Comparison of ENCODE assay signal across 12 cellular contexts in genomic region chr20:1567392-1568165, GRCh38. TPM values are rescaled to one million over a fixed set of nuclear protein-coding genes. Genes with fewer than 3 reads are reported as not detected.
DNase-seq lines count a peak whose midpoint lies in the region; ATAC-seq and TF ChIP-seq lines count a peak whose summit lies in the region.
"Had no signal": no experiment of that assay in that cellular context is flagged by ENCODE, and none has a peak within 500 bp of the region (broad histone marks: within the 10 kb centered on the region; RNA-seq: fewer than 3 reads in every experiment).

No MANE protein-coding gene starts in this region.

- H3K36me3 Mint-ChIP-seq in activated naive CD4-positive, alpha-beta T cell treated with anti-CD3 and anti-CD28 coated beads, Interleukin-2, amount 50 U/mL, for 72 hours: peaks cover 18 to 28% of the 10 kb centered on the region in 2 donors
- peaks cover 7% of the 10 kb centered on the region for H3K36me3 Mint-ChIP-seq in activated naive CD4-positive, alpha-beta T cell treated with anti-CD3 and anti-CD28 coated beads, Interleukin-2, amount 10 ng/mL, durations not matched to agents 7 days and 5 days

- peak overlapping the region; percentile 88 for H3K9ac ChIP-seq in PC-3 (ENCODE audit: low read length)

- no peak overlapping the region for H3K4me3 ChIP-seq in PC-3 (ENCODE audit: low read length)
- H3K4me3 ChIP-seq: colonic mucosa had no signal

- TF ChIP-seq CTCF in PC-3 (conservative IDR thresholded peaks at IDR 0.05; ENCODE audit: low read depth, low read length): no peak

- H2AFZ ChIP-seq in PC-3 (ENCODE audit: low read length): no peak overlapping the region

- no TSS peak for BruUV-seq in PC-3 (replicated peaks; lab: Mats Ljungman, UMichigan)

- H3K9me3 ChIP-seq in PC-3 (ENCODE audit: low read length): no peaks in the 10 kb centered on the region
- H3K9me3 ChIP-seq: colonic mucosa had no signal

- peaks cover 11 to 23% of the 10 kb centered on the region in 2 donors for H3K9me3 Mint-ChIP-seq in activated naive CD4-positive, alpha-beta T cell treated with anti-CD3 and anti-CD28 coated beads, Interleukin-2, amount 50 U/mL, for 72 hours
- H3K9me3 Mint-ChIP-seq in activated naive CD4-positive, alpha-beta T cell treated with anti-CD3 and anti-CD28 coated beads, Interleukin-2, amount 10 ng/mL, durations not matched to agents 7 days and 5 days: peaks cover 18% of the 10 kb centered on the region

- no peaks in the 10 kb centered on the region for H4K20me1 ChIP-seq in PC-3 (ENCODE audit: low read length)

- intact Hi-C loops in PC-3 (cut with micrococcal nuclease): loop anchor here (1.0 to 2.0 kb wide), 3 partner anchors 57 to 167 kb away; no protein-coding TSS in a partner anchor

- no peak for ATAC-seq in activated naive CD4-positive, alpha-beta T cell treated with anti-CD3 and anti-CD28 coated beads, Interleukin-2, amount 50 U/mL, for 72 hours
- peak; percentile 79 for ATAC-seq in PC-3
- ATAC-seq: activated T-helper 17 cell treated with anti-CD3 and anti-CD28 coated beads, Interleukin-2, amount 50 U/mL, for 72 hours had no signal

- 0 out of 2 replicates have a peak, but pooled peaks cover 5% of the 10 kb centered on the region for H3K9me2 ChIP-seq in PC-3 (replicated peaks; ENCODE audit: low read length)

- H3K4me1 ChIP-seq in PC-3 (ENCODE audit: insufficient read depth, low read length): peaks cover 47% of the 10 kb centered on the region
- H3K4me1 ChIP-seq: colonic mucosa had no signal

- DNase-seq in activated naive CD4-positive, alpha-beta T cell treated with anti-CD3 and anti-CD28 coated beads, Interleukin-2, amount 50 U/mL, for 72 hours (ENCODE audit: low spot score in 2 of 2): no peak
- DNase-seq in activated naive CD4-positive, alpha-beta T cell treated with anti-CD3 and anti-CD28 coated beads, Interleukin-2, amount 10 ng/mL, durations not matched to agents 7 days and 5 days: no peak
- peak; percentile 99 for DNase-seq in PC-3
- peak; percentile 44 for DNase-seq in fibroblast of gingiva (ENCODE audit: low read depth)
- peak; percentile 38 for DNase-seq in stromal cell of bone marrow (ENCODE audit: low read depth)
- no peak for DNase-seq in ureter (ENCODE audit: low spot score)
- no peak for DNase-seq in dedifferentiated amniotic fluid mesenchymal stem cell (ENCODE audit: extremely low spot score)
- no peak for DNase-seq in Kasumi-1 (lab: John Stamatoyannopoulos, UW)
- DNase-seq: colonic mucosa, nephron progenitor cell had no signal

- H3K27ac Mint-ChIP-seq in activated naive CD4-positive, alpha-beta T cell treated with anti-CD3 and anti-CD28 coated beads, Interleukin-2, amount 50 U/mL, for 72 hours: peak overlapping the region; percentile 17 to 25
- no peak overlapping the region for H3K27ac Mint-ChIP-seq in activated naive CD4-positive, alpha-beta T cell treated with anti-CD3 and anti-CD28 coated beads, Interleukin-2, amount 10 ng/mL, durations not matched to agents 7 days and 5 days
- H3K27ac Mint-ChIP-seq: activated T-helper 17 cell treated with anti-CD3 and anti-CD28 coated beads, Interleukin-2, amount 50 U/mL, for 72 hours; nephron progenitor cell had no signal

- H3K4me1 Mint-ChIP-seq in activated naive CD4-positive, alpha-beta T cell treated with anti-CD3 and anti-CD28 coated beads, Interleukin-2, amount 10 ng/mL, durations not matched to agents 7 days and 5 days: no peaks in the 10 kb centered on the region

- CTCF ChIA-PET in activated naive CD4-positive, alpha-beta T cell treated with anti-CD3 and anti-CD28 coated beads, Interleukin-2, amount 10 ng/mL, durations not matched to agents 7 days and 5 days (lab: Charles Lee): interaction anchor here (0.5 kb wide), 1 partner anchor 209 kb away, joined by 3 read pairs; no protein-coding TSS in a partner anchor
- CTCF ChIA-PET in PC-3 (lab: Charles Lee): interaction anchor here (0.7 to 1.1 kb wide), 4 partner anchors 58 to 209 kb away, joined by 3 to 5 read pairs (median 4); no protein-coding TSS in a partner anchor

- peak overlapping the region; percentile 42 for H3K4me2 ChIP-seq in PC-3 (ENCODE audit: low read length)

- H3K4me3 Mint-ChIP-seq in activated naive CD4-positive, alpha-beta T cell treated with anti-CD3 and anti-CD28 coated beads, Interleukin-2, amount 10 ng/mL, durations not matched to agents 7 days and 5 days: no peak overlapping the region
- H3K4me3 Mint-ChIP-seq: activated T-helper 17 cell treated with anti-CD3 and anti-CD28 coated beads, Interleukin-2, amount 50 U/mL, for 72 hours; nephron progenitor cell had no signal

- H3K36me3 ChIP-seq in PC-3 (ENCODE audit: low read depth, low read length): no peaks in the 10 kb centered on the region; the same call in 1 of the 2 replicates
- H3K36me3 ChIP-seq: colonic mucosa had no signal

- H3K27me3 ChIP-seq in PC-3 (ENCODE audit: low read length): no peaks in the 10 kb centered on the region
- H3K27me3 ChIP-seq: colonic mucosa had no signal

- POLR2A ChIA-PET in PC-3 (lab: Charles Lee; ENCODE audit: unreplicated experiment): interaction anchor here (0.8 kb wide), 1 partner anchor 210 kb away, joined by 11 read pairs; no protein-coding TSS in a partner anchor

- H3K27me3 Mint-ChIP-seq in activated naive CD4-positive, alpha-beta T cell treated with anti-CD3 and anti-CD28 coated beads, Interleukin-2, amount 10 ng/mL, durations not matched to agents 7 days and 5 days: no peaks in the 10 kb centered on the region
- H3K27me3 Mint-ChIP-seq: activated T-helper 17 cell treated with anti-CD3 and anti-CD28 coated beads, Interleukin-2, amount 50 U/mL, for 72 hours had no signal

- peaks cover 21% of the 10 kb centered on the region for H3F3A ChIP-seq in PC-3 (ENCODE audit: low read length, unreplicated experiment)

- peak overlapping the region; percentile 98 for H3K27ac ChIP-seq in PC-3 (ENCODE audit: low read length)
- H3K27ac ChIP-seq: colonic mucosa had no signal

- no peaks in the 10 kb centered on the region for H3K79me2 ChIP-seq in PC-3 (ENCODE audit: low read length)

RNA-seq across cellular contexts. Expression of gene SIRPD, which starts 10.1 kb away (rescaled TPM):
- not detected for total RNA-seq in activated naive CD4-positive, alpha-beta T cell treated with anti-CD3 and anti-CD28 coated beads, Interleukin-2, amount 50 U/mL, for 72 hours
- total RNA-seq in PC-3 (2014; rRNA removed) (0.18 and 0.23 TPM in 2 replicates), ureter (not detected)
- total RNA-seq: A673; activated T-helper 17 cell treated with anti-CD3 and anti-CD28 coated beads, Interleukin-2, amount 50 U/mL, for 72 hours; colonic mucosa had no signal

RNA-seq across cellular contexts. Expression of gene SIRPB1, which starts 52.2 kb away (rescaled TPM):
- 1 to 10 TPM in 1 of 2 donors, under 1 TPM in 1; 0.99 to 1.9 TPM for total RNA-seq in activated naive CD4-positive, alpha-beta T cell treated with anti-CD3 and anti-CD28 coated beads, Interleukin-2, amount 50 U/mL, for 72 hours
- total RNA-seq in PC-3 (2014; rRNA removed) (1.7 and 11.6 TPM in 2 replicates), ureter (5.9 TPM)
- total RNA-seq: A673 had no signal

Comparison
In these comparisons a context has a peak if more than half of its experiments do, and no peak if none do; other contexts are left out.
1. DNase-seq: peak in PC-3 (single experiment), fibroblast of gingiva (single experiment) and stromal cell of bone marrow (single experiment); none in activated naive CD4-positive, alpha-beta T cell treated with anti-CD3 and anti-CD28 coated beads, Interleukin-2, amount 50 U/mL, for 72 hours (0 of 2), activated naive CD4-positive, alpha-beta T cell treated with anti-CD3 and anti-CD28 coated beads, Interleukin-2, amount 10 ng/mL, durations not matched to agents 7 days and 5 days (single experiment), ureter (single experiment), dedifferentiated amniotic fluid mesenchymal stem cell (single experiment) and Kasumi-1 (0 of 2).